18 cellular contexts compared by ENCODE assay signal in genomic region chr4:188452097-188452496, GRCh38.
DNase-seq lines count a peak whose midpoint lies in the region; ATAC-seq and TF ChIP-seq lines count a peak whose summit lies in the region.
"Had no signal": no experiment of that assay in that cellular context is flagged by ENCODE, and none has a peak within 500 bp of the region (broad histone marks: within the 10 kb centered on the region; RNA-seq: fewer than 3 reads in every experiment).

No MANE protein-coding gene starts in this region.

- H3K4me3 ChIP-seq in HUES48 (ENCODE audit: low read depth, low read length) (no peak overlapping the region; the same call in 1 of the 2 replicates), adipocyte (ENCODE audit: low read length) (peak overlapping the region; percentile 14), smooth muscle cell (no peak overlapping the region)

- H3K9me3 ChIP-seq in HUES48 (ENCODE audit: control insufficient read depth, insufficient read depth, low read length), result no peaks in the 10 kb centered on the region
- H3K9me3 ChIP-seq in adipocyte (ENCODE audit: control insufficient read depth, low read length), result no peaks in the 10 kb centered on the region
- H3K9me3 ChIP-seq in smooth muscle cell (replicated peaks; ENCODE audit: low read depth), result no peaks in the 10 kb centered on the region

- peak overlapping the region; percentile 70 for H3K27ac ChIP-seq in HUES48 (ENCODE audit: low read depth, low read length)
- no peak overlapping the region for H3K27ac ChIP-seq in smooth muscle cell (ENCODE audit: low read depth)
- H3K27ac ChIP-seq: C4-2B had no signal

- no peak for DNase-seq in adipocyte (ENCODE audit: low read depth)
- DNase-seq in iPS DF 19.7 (ENCODE audit: low read depth, low spot score), result peak; percentile 33
- DNase-seq in smooth muscle cell (lab: John Stamatoyannopoulos, UW; ENCODE audit: unreplicated experiment), result no peak
- no peak for DNase-seq in OCI-M2 (lab: John Stamatoyannopoulos, UW; ENCODE audit: unreplicated experiment)
- no peak for DNase-seq in activated CD8-positive, alpha-beta T cell treated with anti-CD3 and anti-CD28 coated beads, Interleukin-2, amount 10 ng/mL, durations not matched to agents 7 days and 5 days
- no peak for DNase-seq in activated naive CD4-positive, alpha-beta T cell treated with anti-CD3 and anti-CD28 coated beads, Interleukin-2, amount 50 U/mL, for 16 hours
- DNase-seq: AML-193, DMS79 treated with DMSO at 0.1 percent for 48 hours, Karpas-422, NCI-H1417 treated with DMSO at 0.1 percent for 48 hours, NCI-H1930, NCI-H2171 treated with DMSO at 0.1 percent for 48 hours, NCI-H446, NCI-H69, Right ventricle myocardium superior had no signal

- peaks cover 8% of the 10 kb centered on the region for H3F3A ChIP-seq in smooth muscle cell (ENCODE audit: low read depth)

- no peaks in the 10 kb centered on the region for H3K79me2 ChIP-seq in smooth muscle cell (ENCODE audit: low read depth)

- no peak overlapping the region for H3K4me3 Mint-ChIP-seq in activated CD8-positive, alpha-beta T cell treated with anti-CD3 and anti-CD28 coated beads, Interleukin-2, amount 10 ng/mL, durations not matched to agents 7 days and 5 days
- H3K4me3 Mint-ChIP-seq: IgD-negative memory B cell had no signal

- no peak overlapping the region for H3K9ac ChIP-seq in HUES48 (ENCODE audit: low read depth, low read length)
- H3K9ac ChIP-seq in adipocyte (ENCODE audit: low read length), result no peak overlapping the region
- no peak overlapping the region for H3K9ac ChIP-seq in smooth muscle cell (ENCODE audit: low read depth)

- H3K4me1 Mint-ChIP-seq in activated CD8-positive, alpha-beta T cell treated with anti-CD3 and anti-CD28 coated beads, Interleukin-2, amount 10 ng/mL, durations not matched to agents 7 days and 5 days (ENCODE audit: low read depth), result no peaks in the 10 kb centered on the region
- H3K4me1 Mint-ChIP-seq: IgD-negative memory B cell had no signal

- H2AFZ ChIP-seq in smooth muscle cell (ENCODE audit: low read depth), result peak overlapping the region; percentile 66

- H3K27me3 Mint-ChIP-seq in activated CD8-positive, alpha-beta T cell treated with anti-CD3 and anti-CD28 coated beads, Interleukin-2, amount 10 ng/mL, durations not matched to agents 7 days and 5 days (ENCODE audit: low read depth), result no peaks in the 10 kb centered on the region
- H3K27me3 Mint-ChIP-seq: IgD-negative memory B cell had no signal

- H3K36me3 ChIP-seq in HUES48 (ENCODE audit: control insufficient read depth, insufficient read depth, low read length) (no peaks in the 10 kb centered on the region), adipocyte (ENCODE audit: control insufficient read depth, insufficient read depth, low read length, severe bottlenecking) (peaks cover 1% of the 10 kb centered on the region), smooth muscle cell (ENCODE audit: low read depth) (no peaks in the 10 kb centered on the region)

- POLR2A ChIA-PET in activated CD8-positive, alpha-beta T cell treated with anti-CD3 and anti-CD28 coated beads, Interleukin-2, amount 10 ng/mL, durations not matched to agents 7 days and 5 days (lab: Charles Lee), result no interaction called here

- H3K4me1 ChIP-seq in HUES48 (ENCODE audit: control insufficient read depth, insufficient read depth, low read length) (peaks cover 30% of the 10 kb centered on the region), adipocyte (ENCODE audit: control insufficient read depth, insufficient read depth, low read length) (peaks cover 23% of the 10 kb centered on the region), smooth muscle cell (ENCODE audit: low read depth) (peaks cover 17% of the 10 kb centered on the region)

- H3K9me3 Mint-ChIP-seq in activated CD8-positive, alpha-beta T cell treated with anti-CD3 and anti-CD28 coated beads, Interleukin-2, amount 10 ng/mL, durations not matched to agents 7 days and 5 days (ENCODE audit: insufficient read depth), result peaks cover 5% of the 10 kb centered on the region

- no peak for ATAC-seq in activated CD8-positive, alpha-beta T cell treated with anti-CD3 and anti-CD28 coated beads, Interleukin-2, amount 10 ng/mL, durations not matched to agents 7 days and 5 days

- no peak for TF ChIP-seq CTCF in smooth muscle cell (IDR thresholded peaks at IDR 0.05; ENCODE audit: borderline replicate concordance, insufficient read depth, poor library complexity, severe bottlenecking)

- 37% methylated on average over 11 of the region's 11 CpGs for WGBS in smooth muscle cell (ENCODE audit: low lambda C conversion rate)

- H3K4me2 ChIP-seq in smooth muscle cell, result peak overlapping the region; percentile 6

- H3K27me3 ChIP-seq in HUES48 (ENCODE audit: control insufficient read depth, insufficient read depth, low read length), result no peaks in the 10 kb centered on the region
- H3K27me3 ChIP-seq in adipocyte (replicated peaks; ENCODE audit: control insufficient read depth, insufficient read depth, low read length), result no peaks in the 10 kb centered on the region
- H3K27me3 ChIP-seq in smooth muscle cell (ENCODE audit: low read depth), result no peaks in the 10 kb centered on the region

- H4K20me1 ChIP-seq in smooth muscle cell (ENCODE audit: low read depth), result no peaks in the 10 kb centered on the region

- H3K36me3 Mint-ChIP-seq in activated CD8-positive, alpha-beta T cell treated with anti-CD3 and anti-CD28 coated beads, Interleukin-2, amount 10 ng/mL, durations not matched to agents 7 days and 5 days (ENCODE audit: low read depth), result no peaks in the 10 kb centered on the region
- H3K36me3 Mint-ChIP-seq: IgD-negative memory B cell had no signal

- CTCF ChIA-PET in activated CD8-positive, alpha-beta T cell treated with anti-CD3 and anti-CD28 coated beads, Interleukin-2, amount 10 ng/mL, durations not matched to agents 7 days and 5 days (lab: Charles Lee), result no interaction called here

- H3K27ac Mint-ChIP-seq in activated CD8-positive, alpha-beta T cell treated with anti-CD3 and anti-CD28 coated beads, Interleukin-2, amount 10 ng/mL, durations not matched to agents 7 days and 5 days, result no peak overlapping the region
- H3K27ac Mint-ChIP-seq: IgD-negative memory B cell had no signal
